In genomic region chr12:50211392-50212070, GRCh38 we compare ENCODE assay signal across 9 cellular contexts. TPM values are rescaled to one million over a fixed set of nuclear protein-coding genes. Genes with fewer than 3 reads are reported as not detected.
DNase-seq lines count a peak whose midpoint lies in the region; ATAC-seq and TF ChIP-seq lines count a peak whose summit lies in the region.
"Had no signal": no experiment of that assay in that cellular context is flagged by ENCODE, and none has a peak within 500 bp of the region (broad histone marks: within the 10 kb centered on the region; RNA-seq: fewer than 3 reads in every experiment).

No MANE protein-coding gene starts in this region.

- H3K27me3 ChIP-seq in colonic mucosa = no peaks in the 10 kb centered on the region

- H3K4me3 ChIP-seq in AG10803 (ENCODE audit: low read length) = no peak overlapping the region
- no peak overlapping the region for H3K4me3 ChIP-seq in colonic mucosa

- peak overlapping the region; percentile 19 for H3K27ac ChIP-seq in colonic mucosa

- H3K9ac ChIP-seq in colonic mucosa (ENCODE audit: low read depth in 2 of 2, low read length in 2 of 2) = no peak overlapping the region

- ATAC-seq in HG02938 (IDR thresholded peaks at IDR 0.05; ENCODE audit: unreplicated experiment) = no peak

- H3K4me1 ChIP-seq in colonic mucosa = no peaks in the 10 kb centered on the region

- H3K9me3 ChIP-seq in colonic mucosa = no peaks in the 10 kb centered on the region

- DNase-seq in AG10803 (ENCODE audit: low read depth) (peak; percentile 68), NCI-H226 (peak; percentile 67), colonic mucosa (no peak), myocyte (ENCODE audit: low read depth) (peak; percentile 31), NCI-H2227 (lab: John Stamatoyannopoulos, UW; ENCODE audit: unreplicated experiment) (no peak), hippocampal formation (lab: John Stamatoyannopoulos, UW) (no peak)
- no peak for DNase-seq in stimulated activated CD4-positive, alpha-beta T cell treated with anti-CD3 and anti-CD28 coated beads, Interleukin-4, amount 100 ng/mL, for 1 hour
- DNase-seq: DMS 273 treated with DMSO at 0.1 percent for 48 hours had no signal

- intact Hi-C loops in colonic mucosa (cut with DNase I) = no loop called here

- H3K36me3 ChIP-seq in colonic mucosa = no peaks in the 10 kb centered on the region

- TF ChIP-seq CTCF in AG10803 (conservative IDR thresholded peaks at IDR 0.05; ENCODE audit: low read length) (no peak), colonic mucosa (IDR thresholded peaks at IDR 0.05) (no peak)

RNA-seq across cellular contexts. Expression of gene CERS5, which starts 44.4 kb away (rescaled TPM):
- 10 to 100 TPM; 17.6 to 19.4 TPM for total RNA-seq in colonic mucosa
- total RNA-seq in myocyte = 21.4 and 25.3 TPM in 2 replicates
- polyA plus RNA-seq in myocyte (2012) = 64.2 TPM

Comparison
In these comparisons a context has a peak if more than half of its experiments do, and no peak if none do; other contexts are left out.
1. DNase-seq: peak in AG10803 (single experiment), NCI-H226 (single experiment) and myocyte (single experiment); none in colonic mucosa (single experiment), NCI-H2227 (single experiment), hippocampal formation (0 of 2) and stimulated activated CD4-positive, alpha-beta T cell treated with anti-CD3 and anti-CD28 coated beads, Interleukin-4, amount 100 ng/mL, for 1 hour (single experiment).